In genomic region chr13:51452391-51453307, GRCh38 we compare ENCODE assay signal across 8 cellular contexts. TPM values are rescaled to one million over a fixed set of nuclear protein-coding genes. Genes with fewer than 3 reads are reported as not detected.
DNase-seq lines count a peak whose midpoint lies in the region; ATAC-seq and TF ChIP-seq lines count a peak whose summit lies in the region.

Gene INTS6 (minus strand): TSS chr13:51453036. CDS start chr13:51452525, 511 bp downstream.

- intact Hi-C loops in colonic mucosa (cut with DNase I), result no loop called here

- H3K4me3 ChIP-seq in BE2C (ENCODE audit: low read depth, low read length) (peak within 1 kb of the TSS; percentile 93), colonic mucosa (peak within 1 kb of the TSS; percentile 76)

- peak within 1 kb of the TSS; percentile 97 to 99 for H3K9ac ChIP-seq in colonic mucosa (ENCODE audit: low read depth in 2 of 2, low read length in 2 of 2)

- peak within 1 kb of the TSS; percentile 97 for H3K27ac ChIP-seq in colonic mucosa

- peak; percentile 70 for ATAC-seq in HG03460 (IDR thresholded peaks at IDR 0.05; ENCODE audit: unreplicated experiment)

- peaks cover 22% of the 10 kb centered on the region for H3K36me3 ChIP-seq in BE2C
- peaks cover 7% of the 10 kb centered on the region for H3K36me3 ChIP-seq in colonic mucosa

- no peak for TF ChIP-seq CTCF in BE2C (IDR thresholded peaks at IDR 0.05; ENCODE audit: low read depth, low read length)
- TF ChIP-seq CTCF in colonic mucosa (IDR thresholded peaks at IDR 0.05), result no peak

- H3K27me3 ChIP-seq in BE2C, result no peaks in the 10 kb centered on the region
- no peaks in the 10 kb centered on the region for H3K27me3 ChIP-seq in colonic mucosa

- H3K9me3 ChIP-seq in BE2C (no peaks in the 10 kb centered on the region), colonic mucosa (no peaks in the 10 kb centered on the region)

- DNase-seq in BE2C (peak; percentile 99), GM19240 (ENCODE audit: insufficient read length, low spot score) (peak; percentile 84), NCI-H526 (lab: John Stamatoyannopoulos, UW) (peak; percentile 99 to 100), colonic mucosa (peak; percentile 99), kidney tubule cell (ENCODE audit: low spot score) (peak; percentile 100)
- peak; percentile 99 for DNase-seq in activated CD4-positive, alpha-beta T cell treated with anti-CD3 and anti-CD28 coated beads for 48 hours
- peak; percentile 92 to 98 (median 96) for DNase-seq in stimulated activated CD4-positive, alpha-beta T cell treated with anti-CD3 and anti-CD28 coated beads, Interleukin-1b, Interleukin-23, amount 100 ng/mL, for 24 hours (ENCODE audit: low read depth in 4 of 4, low spot score in 1 of 4)

- no peaks in the 10 kb centered on the region for H3K4me1 ChIP-seq in BE2C
- H3K4me1 ChIP-seq in colonic mucosa, result peaks cover 8% of the 10 kb centered on the region

RNA-seq across cellular contexts. Expression of gene INTS6, which starts in this region (rescaled TPM):
- 19.3 TPM for polyA plus RNA-seq in BE2C (2012; ENCODE audit: insufficient read depth, insufficient read length, low read depth)
- total RNA-seq in colonic mucosa, result 10 to 100 TPM; 30.8 to 32.3 TPM

Comparison
In these comparisons a context has a peak if more than half of its experiments do, and no peak if none do; other contexts are left out.
1. Peak in every context shown above with its lines: DNase-seq, ATAC-seq, H3K4me3 ChIP-seq and H3K27ac ChIP-seq.